In genomic region chr3:40336101-40336500, GRCh38 we compare ENCODE assay signal across 30 cellular contexts. TPM values are rescaled to one million over a fixed set of nuclear protein-coding genes. Genes with fewer than 3 reads are reported as not detected.
"Had no signal": no experiment of that assay in that cellular context is flagged by ENCODE, and none has a peak within 500 bp of the region (broad histone marks: within the 10 kb centered on the region; RNA-seq: fewer than 3 reads in every experiment).

No MANE protein-coding gene starts in this region.

- H3K4me1 ChIP-seq: ascending aorta, colonic mucosa, esophagus muscularis mucosa, foreskin keratinocyte had no signal

- DNase-seq: activated B cell treated with CpG ODN at 0.5 μM for 24 hours; activated CD4-positive, alpha-beta T cell treated with anti-CD3 and anti-CD28 coated beads for 48 hours; activated CD4-positive, alpha-beta T cell treated with anti-CD3 and anti-CD28 coated beads, Interleukin-2, amount 50 U/mL, for 1 hour; activated CD4-positive, alpha-beta T cell treated with anti-CD3 and anti-CD28 coated beads, Interleukin-2, amount 50 U/mL, for 48 hours; activated CD8-positive, alpha-beta memory T cell treated with anti-CD3 and anti-CD28 coated beads for 24 hours; activated CD8-positive, alpha-beta T cell treated with anti-CD3 and anti-CD28 coated beads for 36 hours; activated effector memory CD4-positive, alpha-beta T cell treated with anti-CD3 and anti-CD28 coated beads, Interleukin-2, amount 50 U/mL, for 16 hours; activated naive CD4-positive, alpha-beta T cell treated with anti-CD3 and anti-CD28 coated beads for 36 hours; activated naive CD8-positive, alpha-beta T cell treated with anti-CD3 and anti-CD28 coated beads, Interleukin-2, amount 10 ng/mL, durations not matched to agents 7 days and 5 days; activated T-cell treated with anti-CD3 and anti-CD28 coated beads, Interleukin-2, amount 50 U/mL, for 4 hours; central memory CD4-positive, alpha-beta T cell; cerebellar nuclear complex; colonic mucosa; effector CD8-positive, alpha-beta T cell; foreskin keratinocyte; gastrocnemius medialis; glutamatergic neuron; heart left ventricle; T-helper 1 cell; T-helper 17 cell; T1000; WERI-Rb-1 had no signal

- FAIRE-seq: endometrium, endothelial cell of umbilical vein had no signal

- H3K27me3 ChIP-seq: ascending aorta, colonic mucosa, esophagus muscularis mucosa, gastrocnemius medialis, heart left ventricle had no signal

- H3K36me3 ChIP-seq: ascending aorta, colonic mucosa, esophagus muscularis mucosa, gastrocnemius medialis, heart left ventricle, WERI-Rb-1 had no signal

- H3K9me3 ChIP-seq: ascending aorta, colonic mucosa, esophagus muscularis mucosa, gastrocnemius medialis, heart left ventricle had no signal

- ATAC-seq: activated CD4-positive, CD25-positive, alpha-beta regulatory T cell treated with anti-CD3 and anti-CD28 coated beads, Interleukin-2, amount 50 U/mL, for 24 hours; activated CD8-positive, alpha-beta T cell treated with anti-CD3 and anti-CD28 coated beads for 36 hours; activated T-cell treated with anti-CD3 and anti-CD28 coated beads, Interleukin-2, amount 50 U/mL, for 4 hours; foreskin keratinocyte; gastrocnemius medialis; heart left ventricle; T-helper 17 cell had no signal

- H3K4me3 ChIP-seq: ascending aorta, colonic mucosa, esophagus muscularis mucosa, gastrocnemius medialis, heart left ventricle had no signal

- H3K27ac ChIP-seq: ascending aorta, colonic mucosa, esophagus muscularis mucosa, foreskin keratinocyte, gastrocnemius medialis, heart left ventricle, WERI-Rb-1 had no signal

RNA-seq across cellular contexts. Expression of gene ENTPD3, which starts 50.9 kb away (rescaled TPM):
- total RNA-seq: activated B cell treated with CpG ODN at 0.5 μM for 24 hours; activated CD8-positive, alpha-beta T cell treated with anti-CD3 and anti-CD28 coated beads for 36 hours; activated naive CD4-positive, alpha-beta T cell treated with anti-CD3 and anti-CD28 coated beads for 36 hours; activated naive CD4-positive, alpha-beta T cell treated with anti-CD3 and anti-CD28 coated beads, Interleukin-2, amount 50 U/mL, for 72 hours; activated naive CD8-positive, alpha-beta T cell treated with anti-CD3 and anti-CD28 coated beads, Interleukin-2, amount 10 ng/mL, durations not matched to agents 7 days and 5 days; activated T-cell treated with anti-CD3 and anti-CD28 coated beads, Interleukin-2, amount 50 U/mL, for 4 hours; activated T-helper 2 cell treated with anti-CD3 and anti-CD28 coated beads, Interferon-gamma antibody, Interleukin-2, Interleukin-4, amounts not matched to agents 10 μg/mL and 5 μg/mL and 100 μg/mL, durations not matched to agents 14 hours and 24 hours and 36 hours; dermis microvascular lymphatic vessel endothelial cell; endothelial cell of umbilical vein; T-helper 17 cell had no signal
- polyA plus RNA-seq: endothelial cell of umbilical vein had no signal
